7 cellular contexts compared by ENCODE assay signal in the genomic region with DNA sequence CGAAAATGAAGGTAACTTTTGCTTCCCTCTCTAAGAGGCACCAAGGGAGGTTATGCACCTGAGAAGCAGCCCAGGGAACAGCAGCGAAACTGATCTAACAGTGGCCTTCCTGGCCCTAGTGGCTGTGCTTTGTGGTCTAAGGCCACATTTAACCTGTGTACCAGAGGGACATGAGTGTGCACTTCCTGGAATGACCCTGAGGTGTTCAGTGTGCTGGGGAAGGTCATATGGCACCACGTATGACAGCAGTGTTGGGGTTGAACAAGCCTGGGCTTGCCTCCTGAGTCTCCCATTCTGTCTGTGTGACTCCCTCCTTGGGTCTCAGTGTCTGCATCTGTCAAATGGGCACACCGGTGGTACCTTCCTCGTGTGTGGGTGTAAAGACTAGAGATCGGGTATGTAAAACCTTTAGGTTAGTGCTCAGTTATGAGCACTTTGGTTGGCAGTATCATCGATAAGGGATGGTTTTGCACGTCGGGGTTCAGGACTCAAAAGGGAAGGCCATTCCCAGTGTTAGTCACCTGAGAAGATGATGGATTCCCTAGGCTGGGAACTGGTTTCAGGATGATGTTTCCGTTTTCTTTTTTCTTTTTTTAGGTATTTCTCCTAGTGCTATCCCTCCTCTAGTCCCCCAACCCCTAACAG. TPM values are rescaled to one million over a fixed set of nuclear protein-coding genes. Genes with fewer than 3 reads are reported as not detected.
A peak's percentile ranks its signal among the peaks of the same experiment; 100 is the strongest.
DNase-seq lines count a peak whose midpoint lies in the region; ATAC-seq and TF ChIP-seq lines count a peak whose summit lies in the region.

No MANE protein-coding gene starts in this region.

- DNase-seq in progenitor cell of endocrine pancreas (ENCODE audit: low spot score, unreplicated experiment) (no peak), DMS79 (lab: John Stamatoyannopoulos, UW) (no peak), ovary (no peak), glutamatergic neuron (no peak)

- no peaks in the 10 kb centered on the region for H3K36me3 ChIP-seq in ovary

- H3K27me3 ChIP-seq in ovary = no peaks in the 10 kb centered on the region

- H3K4me1 Mint-ChIP-seq in progenitor cell of endocrine pancreas (ENCODE audit: low read depth) (peaks cover 3% of the 10 kb centered on the region), glutamatergic neuron (ENCODE audit: low read depth, unreplicated experiment) (no peaks in the 10 kb centered on the region)

- intact Hi-C loops in ovary (cut with DNase I) = no loop called here

- no peaks in the 10 kb centered on the region for H3K9me3 ChIP-seq in ovary

- no peak for TF ChIP-seq CTCF in progenitor cell of endocrine pancreas (IDR thresholded peaks at IDR 0.05; ENCODE audit: unreplicated experiment)
- no peak for TF ChIP-seq CTCF in ovary (IDR thresholded peaks at IDR 0.05)
- TF ChIP-seq CTCF in glutamatergic neuron (IDR thresholded peaks at IDR 0.05; ENCODE audit: partially characterized antibody, unreplicated experiment) = no peak

- no peak for TF ChIP-seq POLR2A in ovary (IDR thresholded peaks at IDR 0.05)

- no peaks in the 10 kb centered on the region for H3K4me1 ChIP-seq in ovary (ENCODE audit: insufficient read depth)

- peak; percentile 38 for ATAC-seq in GM18907 (IDR thresholded peaks at IDR 0.05; ENCODE audit: unreplicated experiment)
- ATAC-seq in GM21825 (IDR thresholded peaks at IDR 0.05; ENCODE audit: unreplicated experiment) = peak; percentile 35
- ATAC-seq in HG03571 (IDR thresholded peaks at IDR 0.05; ENCODE audit: unreplicated experiment) = peak; percentile 25

- no peak overlapping the region for H3K27ac ChIP-seq in ovary

- no peak overlapping the region for H3K4me3 Mint-ChIP-seq in progenitor cell of endocrine pancreas (ENCODE audit: low read depth)
- no peak overlapping the region for H3K4me3 Mint-ChIP-seq in glutamatergic neuron (ENCODE audit: unreplicated experiment)

- peaks cover 12% of the 10 kb centered on the region for H3K9me3 Mint-ChIP-seq in progenitor cell of endocrine pancreas (ENCODE audit: low read depth)
- H3K9me3 Mint-ChIP-seq in glutamatergic neuron (ENCODE audit: unreplicated experiment) = peaks cover 2% of the 10 kb centered on the region

- H3K27me3 Mint-ChIP-seq in progenitor cell of endocrine pancreas (peaks cover 3% of the 10 kb centered on the region), glutamatergic neuron (ENCODE audit: unreplicated experiment) (no peaks in the 10 kb centered on the region)

- WGBS in ovary, 3 donors = 80 to 89% (median 86%) methylated on average over 10 of the region's 10 CpGs

- H3K36me3 Mint-ChIP-seq in progenitor cell of endocrine pancreas (ENCODE audit: insufficient read depth) = no peaks in the 10 kb centered on the region
- peaks cover 4% of the 10 kb centered on the region for H3K36me3 Mint-ChIP-seq in glutamatergic neuron (ENCODE audit: unreplicated experiment)

- no peak overlapping the region for H3K4me3 ChIP-seq in ovary

- H3K27ac Mint-ChIP-seq in progenitor cell of endocrine pancreas (peak overlapping the region; percentile 41), glutamatergic neuron (ENCODE audit: unreplicated experiment) (no peak overlapping the region)

- TF ChIP-seq EP300 in ovary (IDR thresholded peaks at IDR 0.05) = no peak

RNA-seq across cellular contexts. Expression of a gene that starts 31.9 kb away (rescaled TPM):
- total RNA-seq in progenitor cell of endocrine pancreas (9.1 and 10.3 TPM in 2 replicates), ovary (10 to 100 TPM in 1 of 7 donors, 1 to 10 TPM in 6; 3.6 to 16.4 (median 5.6) TPM), glutamatergic neuron (ENCODE audit: unreplicated experiment) (0.49 TPM)
- polyA plus RNA-seq in ovary = 10 to 100 TPM in 1 of 2 donors, 1 to 10 TPM in 1; 3.3 to 11.8 TPM
